Comparison of ENCODE assay signal across 8 cellular contexts in genomic region chr12:53720946-53721345, GRCh38. TPM values are rescaled to one million over a fixed set of nuclear protein-coding genes. Genes with fewer than 3 reads are reported as not detected.
"Had no signal": no experiment of that assay in that cellular context is flagged by ENCODE, and none has a peak within 500 bp of the region (broad histone marks: within the 10 kb centered on the region; RNA-seq: fewer than 3 reads in every experiment).

No MANE protein-coding gene starts in this region.

- H3K4me3 ChIP-seq: GM23338, K562 had no signal

- DNase-seq: H9, HCEC 1CT, IMR-90, KG1 had no signal

- H3K9me3 Mint-ChIP-seq: GM23338, H9 had no signal

- H3K4me3 Mint-ChIP-seq: GM23338, H9 had no signal

- H3K27ac Mint-ChIP-seq: GM23338, H9 had no signal

- ATAC-seq: GM23338, K562 had no signal

RNA-seq across cellular contexts. Expression of gene CISTR, which starts 30.8 kb away (rescaled TPM):
- total RNA-seq: GM23338, H1, H9, HT-29, IMR-90, K562 had no signal
